In genomic region chr20:47531468-47531867, GRCh38 we compare ENCODE assay signal across 17 cellular contexts. TPM values are rescaled to one million over a fixed set of nuclear protein-coding genes. Genes with fewer than 3 reads are reported as not detected.
A peak's percentile ranks its signal among the peaks of the same experiment; 100 is the strongest.
DNase-seq lines count a peak whose midpoint lies in the region; ATAC-seq and TF ChIP-seq lines count a peak whose summit lies in the region.
"Had no signal": no experiment of that assay in that cellular context is flagged by ENCODE, and none has a peak within 500 bp of the region (broad histone marks: within the 10 kb centered on the region; RNA-seq: fewer than 3 reads in every experiment).

No MANE protein-coding gene starts in this region.

- TF ChIP-seq POLR2A in right lobe of liver (IDR thresholded peaks at IDR 0.05) (no peak), thyroid gland (IDR thresholded peaks at IDR 0.05) (no peak)

- no peak overlapping the region for H2BK15ac ChIP-seq in H9 (ENCODE audit: low read depth, low read length)

- DNase-seq in CD4-positive, CD25-positive, alpha-beta regulatory T cell: no peak
- DNase-seq in H9: no peak
- DNase-seq in T-helper 17 cell: no peak
- no peak for DNase-seq in right lobe of liver
- no peak for DNase-seq in thyroid gland
- DNase-seq in D341Med (ENCODE audit: low spot score): no peak
- DNase-seq: activated T-cell treated with anti-CD3 and anti-CD28 coated beads, Interleukin-2, amount 50 U/mL, for 72 hours; C1 segment of cervical spinal cord; DND-41; dorsolateral prefrontal cortex; head of caudate nucleus; NCI-H146; NCI-H345 had no signal

- H2AK5ac ChIP-seq in H9 (ENCODE audit: insufficient read length, low read length): no peak overlapping the region

- H3K36me3 ChIP-seq in CD4-positive, CD25-positive, alpha-beta regulatory T cell (ENCODE audit: control insufficient read depth, insufficient read depth, low read length): peaks cover 3% of the 10 kb centered on the region
- H3K36me3 ChIP-seq in right lobe of liver (no peaks in the 10 kb centered on the region), thyroid gland (no peaks in the 10 kb centered on the region)

- H2BK120ac ChIP-seq in H9 (ENCODE audit: low read depth, low read length, poor library complexity, severe bottlenecking): no peak overlapping the region

- H3K9ac ChIP-seq in H9 (ENCODE audit: extremely low read depth, insufficient read length, low read length): no peak overlapping the region
- H3K9ac ChIP-seq: parathyroid adenoma had no signal

- H4K20me1 ChIP-seq in H9 (ENCODE audit: control insufficient read depth, insufficient read depth, insufficient read length): no peaks in the 10 kb centered on the region

- WGBS in H9 (ENCODE audit: extremely low coverage, insufficient read length, low lambda C conversion rate): no CpG with 5 or more reads among the region's 1 CpG
- 63% methylated on average over 1 of the region's 1 CpG for WGBS in right lobe of liver (ENCODE audit: insufficient coverage, low coverage, low lambda C conversion rate, missing lambda C conversion rate)
- WGBS in thyroid gland, 2 donors: 81 to 90% methylated on average over 1 of the region's 1 CpG

- no peaks in the 10 kb centered on the region for H3K27me3 ChIP-seq in CD4-positive, CD25-positive, alpha-beta regulatory T cell (ENCODE audit: control insufficient read depth, insufficient read depth, low read length)
- no peaks in the 10 kb centered on the region for H3K27me3 ChIP-seq in H9 (ENCODE audit: insufficient read depth, low read length)
- H3K27me3 ChIP-seq in right lobe of liver: no peaks in the 10 kb centered on the region
- H3K27me3 ChIP-seq in thyroid gland: no peaks in the 10 kb centered on the region
- H3K27me3 ChIP-seq: dorsolateral prefrontal cortex, esophagus muscularis mucosa had no signal

- H3K27me3 Mint-ChIP-seq in CD4-positive, CD25-positive, alpha-beta regulatory T cell: no peaks in the 10 kb centered on the region
- H3K27me3 Mint-ChIP-seq in H9 (ENCODE audit: low read depth) (no peaks in the 10 kb centered on the region), T-helper 17 cell (no peaks in the 10 kb centered on the region)

- H3K4me3 Mint-ChIP-seq in CD4-positive, CD25-positive, alpha-beta regulatory T cell: peak overlapping the region in 1 of 4 donors; percentile 44
- H3K4me3 Mint-ChIP-seq in H9 (no peak overlapping the region), T-helper 17 cell (peak overlapping the region; percentile 37)
- H3K4me3 Mint-ChIP-seq: activated T-cell treated with anti-CD3 and anti-CD28 coated beads, Interleukin-2, amount 50 U/mL, for 72 hours had no signal

- H3T11ph ChIP-seq in H9 (ENCODE audit: low read length): no peak overlapping the region

- ATAC-seq in CD4-positive, CD25-positive, alpha-beta regulatory T cell (ENCODE audit: low read depth in 2 of 2): no peak
- ATAC-seq in T-helper 17 cell (no peak), right lobe of liver (peak; percentile 49 to 54 (median 51)), HG03571 (IDR thresholded peaks at IDR 0.05; ENCODE audit: unreplicated experiment) (no peak)
- ATAC-seq: activated T-cell treated with anti-CD3 and anti-CD28 coated beads, Interleukin-2, amount 50 U/mL, for 72 hours; SK-N-SH treated with all-trans-retinoic acid at 6 μM for 48 hours had no signal

- no peak overlapping the region for H3K4me2 ChIP-seq in H9 (ENCODE audit: insufficient read depth, insufficient read length, low read length)

- H3K4ac ChIP-seq in H9 (ENCODE audit: low read depth, low read length): no peak overlapping the region

- no peak overlapping the region for H4K5ac ChIP-seq in H9 (ENCODE audit: insufficient read length, low read depth, low read length)

- H3K9me3 ChIP-seq in CD4-positive, CD25-positive, alpha-beta regulatory T cell (ENCODE audit: control insufficient read depth in 2 of 2, low read length in 2 of 2): peaks cover 5 to 7% of the 10 kb centered on the region in 2 experiments
- H3K9me3 ChIP-seq in H9 (ENCODE audit: control insufficient read depth, low read depth, low read length): no peaks in the 10 kb centered on the region
- no peaks in the 10 kb centered on the region for H3K9me3 ChIP-seq in T-helper 17 cell (ENCODE audit: control insufficient read depth, low read length, poor library complexity, severe bottlenecking)
- no peaks in the 10 kb centered on the region for H3K9me3 ChIP-seq in right lobe of liver
- no peaks in the 10 kb centered on the region for H3K9me3 ChIP-seq in thyroid gland

- H2AFZ ChIP-seq in H9 (ENCODE audit: low read length): no peak overlapping the region
- H2AFZ ChIP-seq: parathyroid adenoma had no signal

- H2BK5ac ChIP-seq in H9 (ENCODE audit: insufficient read length, low read length): no peak overlapping the region

- peaks cover 6% of the 10 kb centered on the region for H3K4me1 ChIP-seq in CD4-positive, CD25-positive, alpha-beta regulatory T cell (ENCODE audit: control insufficient read depth, insufficient read depth, low read length, poor library complexity, severe bottlenecking)
- no peaks in the 10 kb centered on the region for H3K4me1 ChIP-seq in H9 (ENCODE audit: insufficient read depth, low read length)
- H3K4me1 ChIP-seq in right lobe of liver: no peaks in the 10 kb centered on the region
- peaks cover 0 to 8% of the 10 kb centered on the region in 2 donors for H3K4me1 ChIP-seq in thyroid gland
- H3K4me1 ChIP-seq: parathyroid adenoma had no signal

- no peak for TF ChIP-seq CTCF in H9 (conservative IDR thresholded peaks at IDR 0.05)
- no peak for TF ChIP-seq CTCF in right lobe of liver (IDR thresholded peaks at IDR 0.05)
- no peak for TF ChIP-seq CTCF in thyroid gland (IDR thresholded peaks at IDR 0.05)

- H3K23ac ChIP-seq in H9 (ENCODE audit: insufficient read length, low read depth, low read length): no peak overlapping the region

- peaks cover 3% of the 10 kb centered on the region for H3K79me1 ChIP-seq in H9 (ENCODE audit: insufficient read depth, low read depth, low read length, poor library complexity, severe bottlenecking)

- H3K18ac ChIP-seq in H9 (ENCODE audit: insufficient read length, low read depth, low read length): no peak overlapping the region

- no peak overlapping the region for H3K56ac ChIP-seq in H9 (ENCODE audit: insufficient read length, low read depth, low read length)

- no peak overlapping the region for H3K14ac ChIP-seq in H9 (ENCODE audit: insufficient read depth, low read length)

- no peak overlapping the region for H3K4me3 ChIP-seq in CD4-positive, CD25-positive, alpha-beta regulatory T cell (ENCODE audit: low read depth, low read length)
- H3K4me3 ChIP-seq in right lobe of liver (no peak overlapping the region), thyroid gland (replicated peaks in 1 of 3) (no peak overlapping the region)
- H3K4me3 ChIP-seq: dorsolateral prefrontal cortex, esophagus muscularis mucosa had no signal

- no peak overlapping the region for H4K8ac ChIP-seq in H9 (replicated peaks; ENCODE audit: insufficient read length, low read depth, low read length)

- peaks cover 25% of the 10 kb centered on the region for H3K36me3 Mint-ChIP-seq in CD4-positive, CD25-positive, alpha-beta regulatory T cell
- H3K36me3 Mint-ChIP-seq in H9 (ENCODE audit: insufficient read depth in 1 of 3, low read depth in 3 of 3): peaks cover 7 to 15% (median 7%) of the 10 kb centered on the region in 3 experiments
- H3K36me3 Mint-ChIP-seq in T-helper 17 cell (ENCODE audit: low read depth): peaks cover 9% of the 10 kb centered on the region

- H3K79me2 ChIP-seq in H9 (ENCODE audit: insufficient read depth, low read length): peaks cover 10% of the 10 kb centered on the region; the same call in 1 of the 2 replicates

- no peak overlapping the region for H4K91ac ChIP-seq in H9 (ENCODE audit: insufficient read length, low read depth, low read length)

- H3K23me2 ChIP-seq in H9 (ENCODE audit: insufficient read length, low read depth, low read length, poor library complexity, severe bottlenecking): no peaks in the 10 kb centered on the region

- H2BK20ac ChIP-seq in H9 (ENCODE audit: low read depth, low read length, poor library complexity, severe bottlenecking): no peak overlapping the region

- no peak overlapping the region for H2BK12ac ChIP-seq in H9 (ENCODE audit: insufficient read length, low read depth, low read length)

- intact Hi-C loops in right lobe of liver (cut with DNase I) (no loop called here), thyroid gland (cut with DNase I) (no loop called here)

- H3K27ac ChIP-seq in CD4-positive, CD25-positive, alpha-beta regulatory T cell (ENCODE audit: insufficient read depth, low read length, poor library complexity, severe bottlenecking): peak overlapping the region; percentile 6
- H3K27ac ChIP-seq in H9 (ENCODE audit: insufficient read length, low read depth, low read length) (no peak overlapping the region), right lobe of liver (no peak overlapping the region), thyroid gland (no peak overlapping the region)
- H3K27ac ChIP-seq: dorsolateral prefrontal cortex, esophagus muscularis mucosa, parathyroid adenoma had no signal

- peaks cover 0 to 5% (median 3%) of the 10 kb centered on the region in 7 donors for H3K9me3 Mint-ChIP-seq in CD4-positive, CD25-positive, alpha-beta regulatory T cell
- peaks cover 7 to 10% of the 10 kb centered on the region in 2 experiments for H3K9me3 Mint-ChIP-seq in H9
- H3K9me3 Mint-ChIP-seq: activated T-cell treated with anti-CD3 and anti-CD28 coated beads, Interleukin-2, amount 50 U/mL, for 72 hours had no signal

- H3K27ac Mint-ChIP-seq in CD4-positive, CD25-positive, alpha-beta regulatory T cell: peak overlapping the region in 1 of 3 donors; percentile 64
- peak overlapping the region in 2 of 3 experiments; percentile 6 to 69; a peak in 2 of 7 replicates for H3K27ac Mint-ChIP-seq in H9
- peak overlapping the region; percentile 45 for H3K27ac Mint-ChIP-seq in T-helper 17 cell
- H3K27ac Mint-ChIP-seq: activated T-cell treated with anti-CD3 and anti-CD28 coated beads, Interleukin-2, amount 50 U/mL, for 72 hours had no signal

- peaks cover 34 to 68% (median 50%) of the 10 kb centered on the region in 4 donors for H3K4me1 Mint-ChIP-seq in CD4-positive, CD25-positive, alpha-beta regulatory T cell
- peaks cover 7 to 14% of the 10 kb centered on the region in 2 experiments; a peak in 3 of 4 replicates for H3K4me1 Mint-ChIP-seq in H9
- peaks cover 35% of the 10 kb centered on the region for H3K4me1 Mint-ChIP-seq in T-helper 17 cell

RNA-seq across cellular contexts. Expression of gene NCOA3, which starts 29.8 kb away (rescaled TPM):
- 86.6 TPM for total RNA-seq in CD4-positive, CD25-positive, alpha-beta regulatory T cell
- polyA plus RNA-seq in CD4-positive, CD25-positive, alpha-beta regulatory T cell: 10 to 100 TPM; 21.4 to 32.3 (median 24.0) TPM
- 22.3 and 23.3 TPM in 2 replicates for total RNA-seq in H9 (2021)
- 10 to 100 TPM; 55.4 to 58.2 TPM for total RNA-seq in T-helper 17 cell
- 10 to 100 TPM; 11.2 to 15.1 (median 13.8) TPM for total RNA-seq in right lobe of liver
- total RNA-seq in thyroid gland: 10 to 100 TPM; 28.7 to 45.2 (median 36.8) TPM

Comparison
In these comparisons a context has a peak if more than half of its experiments do, and no peak if none do; other contexts are left out.
1. ATAC-seq: peak in right lobe of liver (4 of 4); none in CD4-positive, CD25-positive, alpha-beta regulatory T cell (0 of 2), T-helper 17 cell (single experiment) and HG03571 (single experiment).